Comparison of ENCODE assay signal across 22 cellular contexts in the genomic region with DNA sequence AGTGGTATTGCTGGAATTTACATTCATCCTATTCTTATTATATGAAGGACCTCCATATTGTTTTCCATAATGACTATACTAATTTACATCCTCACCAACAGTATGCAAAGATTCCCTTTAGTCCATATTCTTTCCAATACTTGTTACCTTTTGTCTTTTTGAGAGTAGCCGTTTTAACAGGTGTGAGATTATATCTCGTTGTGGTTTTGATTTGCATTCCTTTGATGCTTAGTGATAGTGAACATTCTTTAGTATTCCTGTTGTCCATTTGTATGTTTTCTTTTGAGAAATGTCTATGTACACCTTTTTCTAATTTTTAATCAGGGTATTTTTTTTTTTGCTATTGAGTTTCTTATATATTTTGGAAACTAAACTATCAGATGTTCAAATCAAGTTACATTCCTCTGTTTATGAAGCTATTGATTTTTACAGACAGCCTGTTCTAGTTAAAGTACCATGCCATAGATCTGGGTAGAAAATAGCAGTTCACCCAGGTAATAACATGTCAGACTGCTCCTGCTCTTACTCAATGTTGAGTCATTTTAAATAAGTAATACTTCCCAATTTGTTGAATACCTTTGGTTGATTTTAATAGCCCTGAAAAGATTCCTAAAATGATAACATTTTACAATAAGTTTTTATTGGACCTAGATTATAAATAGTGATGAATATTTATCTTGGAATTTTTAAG.
A peak's percentile ranks its signal among the peaks of the same experiment; 100 is the strongest.
DNase-seq lines count a peak whose midpoint lies in the region; ATAC-seq and TF ChIP-seq lines count a peak whose summit lies in the region.
"Had no signal": no experiment of that assay in that cellular context is flagged by ENCODE, and none has a peak within 500 bp of the region (broad histone marks: within the 10 kb centered on the region; RNA-seq: fewer than 3 reads in every experiment).

No MANE protein-coding gene starts in this region.

- H2AFZ ChIP-seq in mammary epithelial cell (ENCODE audit: low read depth, low read length), result no peak overlapping the region

- no peak overlapping the region for H3K9ac ChIP-seq in mammary epithelial cell (ENCODE audit: insufficient read depth, low read length)
- H3K9ac ChIP-seq: BLaER1 had no signal

- H3K4me1 ChIP-seq in foreskin keratinocyte (peaks cover 8% of the 10 kb centered on the region), uterus (no peaks in the 10 kb centered on the region), mammary epithelial cell (ENCODE audit: insufficient read depth, low read length) (no peaks in the 10 kb centered on the region)
- H3K4me1 ChIP-seq: BE2C, BLaER1 had no signal

- no peaks in the 10 kb centered on the region for H3K9me3 ChIP-seq in uterus
- H3K9me3 ChIP-seq in mammary epithelial cell (replicated peaks; ENCODE audit: insufficient read depth, low read length), result peaks cover 30% of the 10 kb centered on the region
- H3K9me3 ChIP-seq: BE2C, BLaER1 had no signal

- H3K4me2 ChIP-seq in mammary epithelial cell (ENCODE audit: insufficient read depth, low read depth, low read length), result no peak overlapping the region
- H3K4me2 ChIP-seq: BLaER1 had no signal

- H3K79me2 ChIP-seq in mammary epithelial cell (ENCODE audit: insufficient read depth, low read length), result no peaks in the 10 kb centered on the region

- CTCF ChIA-PET in RWPE1 (lab: Yijun Ruan, JAX) (no interaction called here), mammary epithelial cell (lab: Charles Lee; ENCODE audit: low non-redundant PET) (no interaction called here)

- H3K27me3 ChIP-seq in foreskin keratinocyte, result no peaks in the 10 kb centered on the region
- no peaks in the 10 kb centered on the region for H3K27me3 ChIP-seq in uterus
- H3K27me3 ChIP-seq in mammary epithelial cell (ENCODE audit: insufficient read depth, low read length), result no peaks in the 10 kb centered on the region
- H3K27me3 ChIP-seq: BE2C, BLaER1 had no signal

- no peaks in the 10 kb centered on the region for H4K20me1 ChIP-seq in mammary epithelial cell (ENCODE audit: insufficient read depth, low read length)
- H4K20me1 ChIP-seq: BLaER1 had no signal

- DNase-seq in Jurkat, Clone E6-1 (ENCODE audit: low read depth, low spot score), result peak; percentile 51
- DNase-seq in NCI-H526 treated with DMSO at 0.1 percent for 48 hours (lab: John Stamatoyannopoulos, UW) (peak; percentile 80), RWPE1 (ENCODE audit: low spot score) (peak; percentile 17), foreskin keratinocyte (peak; percentile 46 to 74), NK-92 (lab: John Stamatoyannopoulos, UW; ENCODE audit: unreplicated experiment) (no peak), uterus (no peak), mammary epithelial cell (no peak)
- DNase-seq: 8988T; ACHN; BE2C; C1 segment of cervical spinal cord; CD4-positive, alpha-beta memory T cell; CD4-positive, CD25-positive, alpha-beta regulatory T cell; CD8-positive, alpha-beta memory T cell; COR-L47; DMS 273 treated with DMSO at 0.1 percent for 48 hours; DMS153; DMS53; DMS79; GF-D8 had no signal

- POLR2A ChIA-PET in RWPE1 (lab: Yijun Ruan, JAX; ENCODE audit: low non-redundant PET), result no interaction called here

- no peak overlapping the region for H3K4me3 ChIP-seq in Jurkat, Clone E6-1 (ENCODE audit: low read length)
- no peak overlapping the region for H3K4me3 ChIP-seq in uterus
- H3K4me3 ChIP-seq in mammary epithelial cell (replicated peaks in 1 of 3; ENCODE audit: insufficient read depth in 1 of 3, low read depth in 2 of 3, low read length in 3 of 3), result no peak overlapping the region
- H3K4me3 ChIP-seq: BLaER1 had no signal

- 0% methylated on average over 2 of the region's 2 CpGs for WGBS in mammary epithelial cell (ENCODE audit: low coverage, missing lambda C conversion rate)

- no peak for TF ChIP-seq POLR2A in uterus (IDR thresholded peaks at IDR 0.05)

- no peaks in the 10 kb centered on the region for H3K36me3 ChIP-seq in uterus
- H3K36me3 ChIP-seq in mammary epithelial cell (ENCODE audit: insufficient read depth, low read length), result no peaks in the 10 kb centered on the region
- H3K36me3 ChIP-seq: BE2C, BLaER1 had no signal

- TF ChIP-seq CTCF in RWPE1 (conservative IDR thresholded peaks at IDR 0.05; ENCODE audit: low read depth), result no peak
- no peak for TF ChIP-seq CTCF in foreskin keratinocyte (conservative IDR thresholded peaks at IDR 0.05)
- TF ChIP-seq CTCF in uterus (IDR thresholded peaks at IDR 0.05), result no peak
- no peak for TF ChIP-seq CTCF in mammary epithelial cell (conservative IDR thresholded peaks at IDR 0.05 in 1 of 2, IDR thresholded peaks at IDR 0.05 in 1 of 2; ENCODE audit: extremely low read depth in 1 of 2, insufficient read depth in 1 of 2, low read depth in 1 of 2, low read length in 2 of 2)

- dilution Hi-C loops in mammary epithelial cell (cut with HindIII; ENCODE audit: low sequenced_read_pairs), result no loop called here

- in situ Hi-C loops in mammary epithelial cell (cut with MboI; ENCODE audit: low sequenced_read_pairs in 2 of 2), result no loop called here

- BruUV-seq in mammary epithelial cell (replicated peaks; lab: Mats Ljungman, UMichigan), result no TSS peak

- intact Hi-C loops in uterus (cut with DNase I; ENCODE audit: low total_unique reads) (no loop called here), mammary epithelial cell (cut with micrococcal nuclease) (no loop called here)

- ATAC-seq in foreskin keratinocyte (peak; percentile 79), HG03354 (IDR thresholded peaks at IDR 0.05; ENCODE audit: poor library complexity, severe bottlenecking, unreplicated experiment) (no peak)

- H3K27ac ChIP-seq in RWPE1 (no peak overlapping the region), foreskin keratinocyte (no peak overlapping the region), uterus (no peak overlapping the region), mammary epithelial cell (ENCODE audit: insufficient read depth, low read depth, low read length) (no peak overlapping the region)
- H3K27ac ChIP-seq: BLaER1 had no signal

Comparison
In these comparisons a context has a peak if more than half of its experiments do, and no peak if none do; other contexts are left out.
1. DNase-seq: peak in Jurkat, Clone E6-1 (single experiment), NCI-H526 treated with DMSO at 0.1 percent for 48 hours (single experiment), RWPE1 (single experiment) and foreskin keratinocyte (2 of 2); none in NK-92 (single experiment), uterus (0 of 2) and mammary epithelial cell (single experiment).